37 cellular contexts compared by ENCODE assay signal in the genomic region with DNA sequence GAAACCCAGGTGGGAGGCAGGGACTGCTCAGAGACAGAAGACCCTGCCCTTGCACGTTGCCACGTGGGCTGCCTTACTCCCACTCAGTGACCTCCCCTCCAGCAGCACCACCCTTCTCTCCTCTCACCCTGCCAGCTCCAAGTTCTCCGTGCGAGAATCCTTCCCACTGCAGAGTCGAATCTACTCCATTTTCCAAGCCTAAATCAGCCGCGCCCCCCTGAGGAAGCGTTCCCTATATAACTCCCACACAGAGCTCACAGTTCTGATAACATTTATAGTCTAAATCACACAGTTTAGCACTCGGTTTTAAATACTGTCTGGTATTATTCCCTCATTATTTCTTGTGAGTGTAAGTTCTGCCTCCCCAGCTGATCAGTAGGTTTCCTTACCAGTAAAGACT. TPM values are rescaled to one million over a fixed set of nuclear protein-coding genes. Genes with fewer than 3 reads are reported as not detected.
"Had no signal": no experiment of that assay in that cellular context is flagged by ENCODE, and none has a peak within 500 bp of the region (broad histone marks: within the 10 kb centered on the region; RNA-seq: fewer than 3 reads in every experiment).

No MANE protein-coding gene starts in this region.

- H3K4me1 ChIP-seq: adrenal gland, breast epithelium had no signal

- H3K36me3 ChIP-seq: adrenal gland, brain microvascular endothelial cell, breast epithelium had no signal

- H3K27me3 Mint-ChIP-seq: activated naive CD8-positive, alpha-beta T cell treated with anti-CD3 and anti-CD28 coated beads for 36 hours had no signal

- ATAC-seq: activated CD8-positive, alpha-beta T cell treated with anti-CD3 and anti-CD28 coated beads for 36 hours; activated naive CD4-positive, alpha-beta T cell treated with anti-CD3 and anti-CD28 coated beads, Interleukin-2, amount 50 U/mL, for 72 hours; activated T-cell treated with anti-CD3 and anti-CD28 coated beads, Interleukin-2, amount 50 U/mL, for 4 hours; activated T-cell treated with anti-CD3 and anti-CD28 coated beads, Interleukin-2, amount 50 U/mL, for 72 hours; activated T-helper 17 cell treated with anti-CD3 and anti-CD28 coated beads, Interleukin-2, amount 50 U/mL, for 72 hours; body of pancreas had no signal

- H3K9me3 Mint-ChIP-seq: activated B cell treated with CpG ODN at 0.5 μM for 24 hours; activated CD4-positive, alpha-beta memory T cell treated with anti-CD3 and anti-CD28 coated beads for 36 hours; activated CD4-positive, alpha-beta T cell treated with anti-CD3 and anti-CD28 coated beads, Interleukin-2, amount 10 ng/mL, durations not matched to agents 24 days and 14 days; activated CD8-positive, alpha-beta T cell treated with anti-CD3 and anti-CD28 coated beads for 36 hours; activated naive CD4-positive, alpha-beta T cell treated with anti-CD3 and anti-CD28 coated beads for 36 hours; activated naive CD4-positive, alpha-beta T cell treated with anti-CD3 and anti-CD28 coated beads, Interleukin-2, amount 50 U/mL, for 72 hours; activated naive CD8-positive, alpha-beta T cell treated with anti-CD3 and anti-CD28 coated beads for 36 hours; activated T-cell treated with anti-CD3 and anti-CD28 coated beads, Interleukin-2, amount 50 U/mL, for 4 hours; activated T-cell treated with anti-CD3 and anti-CD28 coated beads, Interleukin-2, amount 50 U/mL, for 72 hours; activated T-helper 1 cell treated with anti-CD3 and anti-CD28 coated beads, Interleukin-12 subunit alpha, Interleukin-12 subunit beta, Interleukin-2, Interleukin-4 antibody, amounts not matched to agents 30 ng/mL and 10 ng/mL and 1 ng/mL, durations not matched to agents 14 hours and 24 hours and 36 hours; activated T-helper 17 cell treated with anti-CD3 and anti-CD28 coated beads, Interleukin-2, amount 50 U/mL, for 72 hours; central memory CD8-positive, alpha-beta T cell; T-helper 1 cell treated with Interleukin-12 subunit alpha and Interleukin-12 subunit beta and Interleukin-4 antibody, amounts not matched to agents 30 μg/mL and 1 μg/mL, for 36 hours; T-helper 2 cell treated with Interferon-gamma antibody and Interleukin-4, amounts not matched to agents 5 μg/mL and 100 μg/mL, for 36 hours had no signal

- H3K4me3 Mint-ChIP-seq: activated B cell treated with CpG ODN at 0.5 μM for 24 hours; activated CD4-positive, alpha-beta memory T cell treated with anti-CD3 and anti-CD28 coated beads for 36 hours; activated CD4-positive, alpha-beta T cell treated with anti-CD3 and anti-CD28 coated beads, Interleukin-2, amount 10 ng/mL, durations not matched to agents 24 days and 14 days; activated CD8-positive, alpha-beta T cell treated with anti-CD3 and anti-CD28 coated beads for 36 hours; activated naive CD4-positive, alpha-beta T cell treated with anti-CD3 and anti-CD28 coated beads for 36 hours; activated naive CD8-positive, alpha-beta T cell treated with anti-CD3 and anti-CD28 coated beads for 36 hours; activated T-cell treated with anti-CD3 and anti-CD28 coated beads, Interleukin-2, amount 50 U/mL, for 4 hours; activated T-cell treated with anti-CD3 and anti-CD28 coated beads, Interleukin-2, amount 50 U/mL, for 72 hours; activated T-helper 1 cell treated with anti-CD3 and anti-CD28 coated beads, Interleukin-12 subunit alpha, Interleukin-12 subunit beta, Interleukin-2, Interleukin-4 antibody, amounts not matched to agents 30 ng/mL and 10 ng/mL and 1 ng/mL, durations not matched to agents 14 hours and 24 hours and 36 hours; activated T-helper 17 cell treated with anti-CD3 and anti-CD28 coated beads, Interleukin-2, amount 50 U/mL, for 72 hours; central memory CD8-positive, alpha-beta T cell; T-helper 1 cell treated with Interleukin-12 subunit alpha and Interleukin-12 subunit beta and Interleukin-4 antibody, amounts not matched to agents 30 μg/mL and 1 μg/mL, for 36 hours; T-helper 2 cell treated with Interferon-gamma antibody and Interleukin-4, amounts not matched to agents 5 μg/mL and 100 μg/mL, for 36 hours had no signal

- H3K36me3 Mint-ChIP-seq: activated CD4-positive, alpha-beta memory T cell treated with anti-CD3 and anti-CD28 coated beads for 36 hours; activated naive CD4-positive, alpha-beta T cell treated with anti-CD3 and anti-CD28 coated beads, Interleukin-2, amount 50 U/mL, for 72 hours; activated naive CD8-positive, alpha-beta T cell treated with anti-CD3 and anti-CD28 coated beads for 36 hours had no signal

- H3K9me3 ChIP-seq: adrenal gland, body of pancreas, breast epithelium had no signal

- H3K27ac ChIP-seq: adrenal gland, body of pancreas, brain microvascular endothelial cell, breast epithelium, VCaP had no signal

- DNase-seq: activated B cell treated with CpG ODN at 0.5 μM for 24 hours; activated CD4-positive, alpha-beta memory T cell treated with anti-CD3 and anti-CD28 coated beads for 36 hours; activated CD4-positive, alpha-beta T cell treated with anti-CD3 and anti-CD28 coated beads for 4 hours; activated CD4-positive, alpha-beta T cell treated with anti-CD3 and anti-CD28 coated beads, Interleukin-2, amount 10 ng/mL, durations not matched to agents 24 days and 14 days; activated CD4-positive, alpha-beta T cell treated with anti-CD3 and anti-CD28 coated beads, Interleukin-2, amount 50 U/mL, for 1 hour; activated CD4-positive, alpha-beta T cell treated with anti-CD3 and anti-CD28 coated beads, Interleukin-2, amount 50 U/mL, for 4 hours; activated CD4-positive, CD25-positive, alpha-beta regulatory T cell treated with anti-CD3 and anti-CD28 coated beads, Interleukin-2, amount 50 U/mL, for 72 hours; activated CD8-positive, alpha-beta memory T cell treated with anti-CD3 and anti-CD28 coated beads, Interleukin-2, amount 50 U/mL, for 4 hours; activated CD8-positive, alpha-beta T cell treated with anti-CD3 and anti-CD28 coated beads for 36 hours; activated effector memory CD4-positive, alpha-beta T cell treated with anti-CD3 and anti-CD28 coated beads, Interleukin-2, amount 50 U/mL, for 16 hours; activated gamma-delta T cell treated with Interleukin-2 at 50 U/mL for 16 hours; activated naive CD4-positive, alpha-beta T cell; activated naive CD4-positive, alpha-beta T cell treated with anti-CD3 and anti-CD28 coated beads for 36 hours; activated naive CD4-positive, alpha-beta T cell treated with anti-CD3 and anti-CD28 coated beads, Interleukin-2, amount 50 U/mL, for 16 hours; activated naive CD8-positive, alpha-beta T cell treated with anti-CD3 and anti-CD28 coated beads for 36 hours; activated T-cell treated with anti-CD3 and anti-CD28 coated beads for 4 hours; activated T-cell treated with anti-CD3 and anti-CD28 coated beads, Interleukin-2, amount 50 U/mL, for 1 hour; activated T-cell treated with anti-CD3 and anti-CD28 coated beads, Interleukin-2, amount 50 U/mL, for 4 hours; activated T-cell treated with anti-CD3 and anti-CD28 coated beads, Interleukin-2, amount 50 U/mL, for 72 hours; adrenal gland; amniotic stem cell; aorta; body of pancreas; brain microvascular endothelial cell; cerebellar nuclear complex; T-helper 2 cell; T-helper 9 cell had no signal

- FAIRE-seq: astrocyte, TTC549 had no signal

- H3K27me3 ChIP-seq: adrenal gland, body of pancreas, breast epithelium had no signal

- H3K27ac Mint-ChIP-seq: activated B cell treated with CpG ODN at 0.5 μM for 24 hours; activated CD4-positive, alpha-beta memory T cell treated with anti-CD3 and anti-CD28 coated beads for 36 hours; activated CD4-positive, alpha-beta T cell treated with anti-CD3 and anti-CD28 coated beads, Interleukin-2, amount 10 ng/mL, durations not matched to agents 24 days and 14 days; activated CD8-positive, alpha-beta T cell treated with anti-CD3 and anti-CD28 coated beads for 36 hours; activated naive CD4-positive, alpha-beta T cell treated with anti-CD3 and anti-CD28 coated beads for 36 hours; activated naive CD4-positive, alpha-beta T cell treated with anti-CD3 and anti-CD28 coated beads, Interleukin-2, amount 50 U/mL, for 72 hours; activated naive CD8-positive, alpha-beta T cell treated with anti-CD3 and anti-CD28 coated beads for 36 hours; activated T-cell treated with anti-CD3 and anti-CD28 coated beads, Interleukin-2, amount 50 U/mL, for 72 hours; activated T-helper 1 cell treated with anti-CD3 and anti-CD28 coated beads, Interleukin-12 subunit alpha, Interleukin-12 subunit beta, Interleukin-2, Interleukin-4 antibody, amounts not matched to agents 30 ng/mL and 10 ng/mL and 1 ng/mL, durations not matched to agents 14 hours and 24 hours and 36 hours; activated T-helper 17 cell treated with anti-CD3 and anti-CD28 coated beads, Interleukin-2, amount 50 U/mL, for 72 hours; T-helper 1 cell treated with Interleukin-12 subunit alpha and Interleukin-12 subunit beta and Interleukin-4 antibody, amounts not matched to agents 30 μg/mL and 1 μg/mL, for 36 hours; T-helper 2 cell treated with Interferon-gamma antibody and Interleukin-4, amounts not matched to agents 5 μg/mL and 100 μg/mL, for 36 hours had no signal

- H3K4me1 Mint-ChIP-seq: activated B cell treated with CpG ODN at 0.5 μM for 24 hours; activated CD4-positive, alpha-beta T cell treated with anti-CD3 and anti-CD28 coated beads, Interleukin-2, amount 10 ng/mL, durations not matched to agents 24 days and 14 days; activated naive CD8-positive, alpha-beta T cell treated with anti-CD3 and anti-CD28 coated beads for 36 hours; activated T-helper 17 cell treated with anti-CD3 and anti-CD28 coated beads, Interleukin-2, amount 50 U/mL, for 72 hours; central memory CD8-positive, alpha-beta T cell had no signal

- H3K4me3 ChIP-seq: adrenal gland, body of pancreas, breast epithelium had no signal

RNA-seq across cellular contexts. Expression of gene LRRN2, which starts 7.7 kb away (rescaled TPM):
- total RNA-seq: activated B cell treated with CpG ODN at 0.5 μM for 24 hours; activated CD4-positive, alpha-beta memory T cell treated with anti-CD3 and anti-CD28 coated beads for 36 hours; activated CD8-positive, alpha-beta T cell treated with anti-CD3 and anti-CD28 coated beads for 36 hours; activated naive CD4-positive, alpha-beta T cell treated with anti-CD3 and anti-CD28 coated beads for 36 hours; activated naive CD4-positive, alpha-beta T cell treated with anti-CD3 and anti-CD28 coated beads, Interleukin-2, amount 50 U/mL, for 72 hours; activated naive CD8-positive, alpha-beta T cell treated with anti-CD3 and anti-CD28 coated beads for 36 hours; activated T-cell treated with anti-CD3 and anti-CD28 coated beads, Interleukin-2, amount 50 U/mL, for 4 hours; activated T-cell treated with anti-CD3 and anti-CD28 coated beads, Interleukin-2, amount 50 U/mL, for 72 hours; activated T-helper 1 cell treated with anti-CD3 and anti-CD28 coated beads, Interleukin-12 subunit alpha, Interleukin-12 subunit beta, Interleukin-2, Interleukin-4 antibody, amounts not matched to agents 30 ng/mL and 10 ng/mL and 1 ng/mL, durations not matched to agents 14 hours and 24 hours and 36 hours; activated T-helper 17 cell treated with anti-CD3 and anti-CD28 coated beads, Interleukin-2, amount 50 U/mL, for 72 hours had no signal
- polyA plus RNA-seq: aorta had no signal
